Comparison of ENCODE assay signal across 8 cellular contexts in the genomic region with DNA sequence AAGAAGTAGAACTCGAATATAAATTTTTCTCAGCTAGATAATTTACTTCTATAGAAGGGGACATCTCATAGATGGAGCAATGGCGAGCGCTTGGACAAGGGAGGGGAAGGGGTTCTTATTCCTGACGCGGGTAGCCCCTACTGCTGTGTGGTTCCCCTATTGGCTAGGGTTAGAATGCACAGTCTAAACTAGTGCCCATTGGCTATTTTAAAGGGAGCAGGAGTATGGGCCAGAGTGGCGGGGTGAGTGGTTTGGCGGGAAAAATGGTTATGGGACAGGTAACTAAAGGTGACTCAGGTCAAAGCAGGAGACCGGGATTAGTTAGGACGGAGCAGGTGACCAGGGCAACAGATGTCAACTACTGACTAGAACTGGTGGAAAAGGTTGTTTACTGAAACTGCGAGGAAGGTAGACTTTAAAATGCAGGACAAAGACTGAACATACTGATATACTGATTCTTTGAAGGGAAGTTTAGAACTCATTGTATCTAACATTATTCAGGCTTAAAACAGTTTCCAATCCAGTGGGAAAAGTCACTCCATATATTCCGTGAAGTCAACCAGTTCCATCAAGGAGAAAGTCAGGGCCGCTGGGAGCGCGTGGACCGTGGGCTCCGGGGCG. TPM values are rescaled to one million over a fixed set of nuclear protein-coding genes. Genes with fewer than 3 reads are reported as not detected.
DNase-seq lines count a peak whose midpoint lies in the region; ATAC-seq lines count a peak whose summit lies in the region.

No MANE protein-coding gene starts in this region.

- peak overlapping the region; percentile 92 for H3K27ac ChIP-seq in skeletal muscle tissue (ENCODE audit: low read depth, low read length)

- no peaks in the 10 kb centered on the region for H3K36me3 ChIP-seq in skeletal muscle tissue (ENCODE audit: control insufficient read depth in 3 of 3, insufficient read depth in 3 of 3, low read length in 3 of 3)

- no peak for ATAC-seq in activated T-helper 17 cell treated with anti-CD3 and anti-CD28 coated beads, Interleukin-2, amount 50 U/mL, for 72 hours (replicated peaks)
- ATAC-seq in GM18517 (IDR thresholded peaks at IDR 0.05; ENCODE audit: unreplicated experiment) = no peak

- peaks cover 5 to 25% (median 16%) of the 10 kb centered on the region in 3 donors for H3K4me1 ChIP-seq in skeletal muscle tissue (ENCODE audit: control insufficient read depth in 3 of 3, insufficient read depth in 3 of 3, low read length in 3 of 3)

- no peaks in the 10 kb centered on the region for H3K9me3 ChIP-seq in skeletal muscle tissue (ENCODE audit: control insufficient read depth in 3 of 3, low read length in 3 of 3)

- peaks cover 5% of the 10 kb centered on the region for H3K4me1 Mint-ChIP-seq in activated T-helper 17 cell treated with anti-CD3 and anti-CD28 coated beads, Interleukin-2, amount 50 U/mL, for 72 hours

- peak overlapping the region; percentile 96 for H3K4me3 Mint-ChIP-seq in activated T-helper 17 cell treated with anti-CD3 and anti-CD28 coated beads, Interleukin-2, amount 50 U/mL, for 72 hours

- H3K9ac ChIP-seq in skeletal muscle tissue (ENCODE audit: low read depth in 1 of 3, low read length in 3 of 3) = peak overlapping the region; percentile 85 to 97 (median 91)

- no peaks in the 10 kb centered on the region for H3K27me3 ChIP-seq in skeletal muscle tissue (ENCODE audit: control insufficient read depth in 3 of 3, insufficient read depth in 3 of 3, low read length in 3 of 3)

- H3K27me3 Mint-ChIP-seq in activated T-helper 17 cell treated with anti-CD3 and anti-CD28 coated beads, Interleukin-2, amount 50 U/mL, for 72 hours = no peaks in the 10 kb centered on the region

- H3K36me3 Mint-ChIP-seq in activated T-helper 17 cell treated with anti-CD3 and anti-CD28 coated beads, Interleukin-2, amount 50 U/mL, for 72 hours (ENCODE audit: low read depth) = peaks cover 9% of the 10 kb centered on the region

- DNase-seq in NCI-H1417 (lab: John Stamatoyannopoulos, UW) = peak in 2 of 3 experiments; percentile 47 to 73
- DNase-seq in NCI-H1417 treated with DMSO at 0.1 percent for 48 hours (lab: John Stamatoyannopoulos, UW) = no peak
- peak; percentile 34 for DNase-seq in NCI-H1048 (lab: John Stamatoyannopoulos, UW)
- no peak for DNase-seq in 8988T

- H3K4me3 ChIP-seq in iPS-11a (ENCODE audit: low read depth, low read length) (peak overlapping the region; percentile 71), skeletal muscle tissue (ENCODE audit: low read length in 3 of 3) (peak overlapping the region; percentile 63 to 95 (median 92))

- no peaks in the 10 kb centered on the region for H3K9me3 Mint-ChIP-seq in activated T-helper 17 cell treated with anti-CD3 and anti-CD28 coated beads, Interleukin-2, amount 50 U/mL, for 72 hours

- H3K27ac Mint-ChIP-seq in activated T-helper 17 cell treated with anti-CD3 and anti-CD28 coated beads, Interleukin-2, amount 50 U/mL, for 72 hours = peak overlapping the region; percentile 97

RNA-seq across cellular contexts. Expression of a gene that starts 0.9 kb away (rescaled TPM):
- 10 to 100 TPM; 24.2 to 56.8 TPM for total RNA-seq in activated T-helper 17 cell treated with anti-CD3 and anti-CD28 coated beads, Interleukin-2, amount 50 U/mL, for 72 hours
- 6.8 TPM for total RNA-seq in skeletal muscle tissue

RNA-seq across cellular contexts. Expression of a gene that starts 29.4 kb away (rescaled TPM):
- total RNA-seq in activated T-helper 17 cell treated with anti-CD3 and anti-CD28 coated beads, Interleukin-2, amount 50 U/mL, for 72 hours = 1 to 10 TPM; 2.1 to 2.3 TPM
- total RNA-seq in skeletal muscle tissue = 2.1 TPM

RNA-seq across cellular contexts. Expression of a gene that starts 39.5 kb away (rescaled TPM):
- 10 to 100 TPM; 24.6 to 55.5 TPM for total RNA-seq in activated T-helper 17 cell treated with anti-CD3 and anti-CD28 coated beads, Interleukin-2, amount 50 U/mL, for 72 hours
- 16.7 TPM for total RNA-seq in skeletal muscle tissue

Comparison
In these comparisons a context has a peak if more than half of its experiments do, and no peak if none do; other contexts are left out.
1. DNase-seq: peak in NCI-H1417 (2 of 3) and NCI-H1048 (single experiment); none in NCI-H1417 treated with DMSO at 0.1 percent for 48 hours (single experiment) and 8988T (single experiment).